25 cellular contexts compared by ENCODE assay signal in the genomic region with DNA sequence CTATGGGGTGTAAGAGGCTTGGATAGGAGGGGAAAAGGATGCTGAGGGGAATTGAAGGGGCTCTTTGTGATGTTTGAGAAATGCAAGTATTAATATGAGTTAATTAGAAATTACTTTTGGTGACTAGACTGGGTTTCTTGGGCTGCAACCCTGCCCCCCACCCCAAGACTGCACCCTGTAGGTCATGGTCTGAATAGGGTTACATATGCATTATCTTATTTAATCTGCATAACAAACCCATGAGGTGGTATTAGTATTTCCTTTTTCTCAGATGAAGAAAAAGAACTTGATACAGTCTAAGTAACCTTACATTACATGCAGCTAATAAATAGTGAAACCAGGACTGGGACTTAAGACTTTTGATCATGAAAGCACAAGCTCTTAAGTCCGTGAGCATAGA.
"Had no signal": no experiment of that assay in that cellular context is flagged by ENCODE, and none has a peak within 500 bp of the region (broad histone marks: within the 10 kb centered on the region; RNA-seq: fewer than 3 reads in every experiment).

No MANE protein-coding gene starts in this region.

- DNase-seq: activated B cell treated with CpG ODN at 0.5 μM for 24 hours; activated CD4-positive, alpha-beta T cell treated with anti-CD3 and anti-CD28 coated beads, Interleukin-2, amount 50 U/mL, for 1 hour; activated CD8-positive, alpha-beta T cell treated with anti-CD3 and anti-CD28 coated beads for 36 hours; activated gamma-delta T cell treated with Interleukin-2 at 50 U/mL for 16 hours; activated naive CD4-positive, alpha-beta T cell treated with anti-CD3 and anti-CD28 coated beads, Interleukin-2, amount 50 U/mL, for 16 hours; activated T-cell treated with anti-CD3 and anti-CD28 coated beads, Interleukin-2, amount 50 U/mL, for 4 hours; amniotic stem cell; heart right ventricle; midbrain; naive thymus-derived CD4-positive, alpha-beta T cell; pancreas; psoas muscle; stimulated activated CD4-positive, alpha-beta T cell treated with anti-CD3 and anti-CD28 coated beads, Interleukin-1b, Interleukin-23, amount 100 ng/mL, for 48 hours; stimulated activated CD4-positive, alpha-beta T cell treated with anti-CD3 and anti-CD28 coated beads, Interleukin-4, amount 100 ng/mL, for 4 hours; stimulated activated CD8-positive, alpha-beta memory T cell treated with anti-CD3 and anti-CD28 coated beads, Interleukin-4, amount 100 ng/mL, for 48 hours; stimulated activated naive B cell treated with anti-CD40 and anti-IgM and Interleukin-4, amounts not matched to agents 10 μg/mL and 1 μg/mL and 100 μg/mL, for 72 hours; T-helper 1 cell; transverse colon had no signal

- H3K9me3 Mint-ChIP-seq: activated T-helper 17 cell treated with anti-CD3 and anti-CD28 coated beads, Interleukin-2, amount 50 U/mL, for 72 hours; stimulated activated naive B cell treated with anti-CD40 and anti-IgM and Interleukin-4, amounts not matched to agents 10 μg/mL and 1 μg/mL and 100 μg/mL, for 72 hours; T-helper 2 cell treated with Interferon-gamma antibody and Interleukin-4, amounts not matched to agents 5 μg/mL and 100 μg/mL, for 36 hours had no signal

- H3K4me3 ChIP-seq: coronary artery, heart right ventricle, pancreas, psoas muscle, smooth muscle cell, suprapubic skin, transverse colon had no signal

- H3K27ac ChIP-seq: pancreas, psoas muscle, suprapubic skin, transverse colon had no signal

- H3K9me3 ChIP-seq: pancreas, psoas muscle, suprapubic skin, transverse colon had no signal

- H3K27me3 ChIP-seq: heart right ventricle, pancreas, suprapubic skin, transverse colon had no signal

- H3K4me2 ChIP-seq: smooth muscle cell had no signal

- H3K27me3 Mint-ChIP-seq: activated CD8-positive, alpha-beta T cell treated with anti-CD3 and anti-CD28 coated beads for 36 hours; activated T-helper 17 cell treated with anti-CD3 and anti-CD28 coated beads, Interleukin-2, amount 50 U/mL, for 72 hours; memory B cell had no signal

- FAIRE-seq: endothelial cell of umbilical vein, pancreas had no signal

- H3K36me3 ChIP-seq: heart right ventricle, pancreas, suprapubic skin, transverse colon had no signal

- ATAC-seq: activated CD8-positive, alpha-beta T cell treated with anti-CD3 and anti-CD28 coated beads for 36 hours; activated T-cell treated with anti-CD3 and anti-CD28 coated beads, Interleukin-2, amount 50 U/mL, for 4 hours; activated T-helper 17 cell treated with anti-CD3 and anti-CD28 coated beads, Interleukin-2, amount 50 U/mL, for 72 hours; heart right ventricle; naive thymus-derived CD4-positive, alpha-beta T cell; pancreas; psoas muscle; stimulated activated naive B cell treated with anti-CD40 and anti-IgM and Interleukin-4, amounts not matched to agents 10 μg/mL and 1 μg/mL and 100 μg/mL, for 72 hours had no signal

- H3K27ac Mint-ChIP-seq: activated B cell treated with CpG ODN at 0.5 μM for 24 hours; activated CD8-positive, alpha-beta T cell treated with anti-CD3 and anti-CD28 coated beads for 36 hours; activated T-helper 17 cell treated with anti-CD3 and anti-CD28 coated beads, Interleukin-2, amount 50 U/mL, for 72 hours; memory B cell; stimulated activated naive B cell treated with anti-CD40 and anti-IgM and Interleukin-4, amounts not matched to agents 10 μg/mL and 1 μg/mL and 100 μg/mL, for 72 hours; T-helper 2 cell treated with Interferon-gamma antibody and Interleukin-4, amounts not matched to agents 5 μg/mL and 100 μg/mL, for 36 hours had no signal

- H3K4me3 Mint-ChIP-seq: activated B cell treated with CpG ODN at 0.5 μM for 24 hours; activated CD8-positive, alpha-beta T cell treated with anti-CD3 and anti-CD28 coated beads for 36 hours; activated T-cell treated with anti-CD3 and anti-CD28 coated beads, Interleukin-2, amount 50 U/mL, for 4 hours; activated T-helper 17 cell treated with anti-CD3 and anti-CD28 coated beads, Interleukin-2, amount 50 U/mL, for 72 hours; memory B cell; naive thymus-derived CD4-positive, alpha-beta T cell; stimulated activated naive B cell treated with anti-CD40 and anti-IgM and Interleukin-4, amounts not matched to agents 10 μg/mL and 1 μg/mL and 100 μg/mL, for 72 hours; T-helper 2 cell treated with Interferon-gamma antibody and Interleukin-4, amounts not matched to agents 5 μg/mL and 100 μg/mL, for 36 hours had no signal
